19 cellular contexts compared by ENCODE assay signal in the genomic region with DNA sequence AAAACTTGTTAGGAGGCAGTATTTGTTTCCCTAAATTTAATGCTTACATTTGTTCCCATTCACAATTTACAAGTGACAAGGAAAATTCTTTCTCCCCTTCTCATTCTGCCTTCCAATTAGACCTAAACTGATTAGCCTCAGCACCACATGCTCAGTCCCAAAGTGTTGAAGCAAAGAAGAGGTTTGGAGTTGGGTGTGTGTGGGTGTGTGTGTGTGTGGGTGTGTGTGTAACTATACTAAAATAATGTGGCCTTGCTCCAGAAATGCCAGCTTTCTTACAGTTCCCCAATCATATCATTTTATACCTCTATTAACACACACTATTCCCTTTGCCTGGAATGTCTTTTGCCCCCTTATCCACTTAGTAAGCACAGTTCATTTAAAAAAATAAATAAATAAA.
"Had no signal": no experiment of that assay in that cellular context is flagged by ENCODE, and none has a peak within 500 bp of the region (broad histone marks: within the 10 kb centered on the region; RNA-seq: fewer than 3 reads in every experiment).

No MANE protein-coding gene starts in this region.

- H3K27ac ChIP-seq: SJSA1 had no signal

- DNase-seq: IMR-90, KBM-7, MV-4-11, NCI-H1048, NCI-H1105, NCI-H1417, NCI-H1436 treated with DMSO at 0.1 percent for 48 hours, NCI-H1930, NCI-H2171, NCI-H226, NCI-H446, NCI-H510A, NCI-H524 treated with DMSO at 0.1 percent for 48 hours, Right ventricle myocardium superior, RPMI8226, SIG-M5, T-helper 2 cell had no signal

- H3K36me3 ChIP-seq: SJSA1 had no signal

- ATAC-seq: HepG2 had no signal

- H3K4me3 ChIP-seq: SJSA1 had no signal

- H3K9me3 ChIP-seq: SJSA1 had no signal
